In genomic region chr15:65532738-65533051, GRCh38 we compare ENCODE assay signal across 11 cellular contexts. TPM values are rescaled to one million over a fixed set of nuclear protein-coding genes. Genes with fewer than 3 reads are reported as not detected.
A peak's percentile ranks its signal among the peaks of the same experiment; 100 is the strongest.
DNase-seq lines count a peak whose midpoint lies in the region; ATAC-seq and TF ChIP-seq lines count a peak whose summit lies in the region.
"Had no signal": no experiment of that assay in that cellular context is flagged by ENCODE, and none has a peak within 500 bp of the region (broad histone marks: within the 10 kb centered on the region; RNA-seq: fewer than 3 reads in every experiment).

No MANE protein-coding gene starts in this region.

- no peaks in the 10 kb centered on the region for H3K9me2 ChIP-seq in HCT116 (ENCODE audit: insufficient read depth)

- no peak for DNase-seq in HCT116 (ENCODE audit: low read depth, low spot score)
- peak; percentile 71 for DNase-seq in RKO (ENCODE audit: low spot score)
- DNase-seq in gastrocnemius medialis = no peak
- no peak for DNase-seq in MV-4-11 (lab: John Stamatoyannopoulos, UW)
- DNase-seq in NCI-H2171 treated with DMSO at 0.1 percent for 48 hours (lab: John Stamatoyannopoulos, UW) = no peak
- no peak for DNase-seq in NCI-H2196 (lab: John Stamatoyannopoulos, UW; ENCODE audit: unreplicated experiment)
- DNase-seq: activated B cell treated with CpG ODN at 0.5 μM for 24 hours; NCI-H446 treated with DMSO at 0.1 percent for 48 hours; stimulated activated naive CD4-positive, alpha-beta T cell had no signal

- POLR2A ChIA-PET in HCT116 (lab: Charles Lee) = no interaction called here

- intact Hi-C loops in HCT116 (cut with micrococcal nuclease) (no loop called here), gastrocnemius medialis (cut with DNase I; ENCODE audit: low total_unique reads) (no loop called here)

- H2AFZ ChIP-seq in HCT116 (ENCODE audit: low read depth, low read length, poor library complexity, severe bottlenecking) = no peak overlapping the region

- H4K20me1 ChIP-seq in HCT116 (ENCODE audit: insufficient read depth) = peaks cover 7% of the 10 kb centered on the region; the same call in 1 of the 2 replicates

- H3K9me3 ChIP-seq in HCT116 (ENCODE audit: control insufficient read depth in 1 of 2, insufficient read depth in 1 of 2, low read depth in 1 of 2, low read length in 2 of 2) = no peaks in the 10 kb centered on the region
- H3K9me3 ChIP-seq in gastrocnemius medialis = no peaks in the 10 kb centered on the region
- H3K9me3 ChIP-seq: right lobe of liver had no signal

- no peak for TF ChIP-seq RAD21 in HCT116 (IDR thresholded peaks at IDR 0.05; ENCODE audit: low read depth)

- no peak for TF ChIP-seq CTCF in HCT116 (IDR thresholded peaks at IDR 0.05 in 2 of 3, conservative IDR thresholded peaks at IDR 0.05 in 1 of 3; ENCODE audit: borderline replicate concordance in 1 of 3, insufficient read depth in 1 of 3, low read depth in 2 of 3, low read length in 2 of 3)
- TF ChIP-seq CTCF in gastrocnemius medialis (IDR thresholded peaks at IDR 0.05 in 4 of 5, conservative IDR thresholded peaks at IDR 0.05 in 1 of 5) = no peak

- H3K36me3 ChIP-seq in HCT116 (ENCODE audit: control insufficient read depth in 1 of 2, insufficient read depth in 2 of 2, low read length in 2 of 2) = 0 out of 4 replicates have a peak, but pooled peaks cover 0 to 2% of the 10 kb centered on the region in 2 experiments
- H3K36me3 ChIP-seq in gastrocnemius medialis = no peaks in the 10 kb centered on the region
- H3K36me3 ChIP-seq: right lobe of liver had no signal

- peaks cover 74% of the 10 kb centered on the region for H3K79me2 ChIP-seq in HCT116 (ENCODE audit: insufficient read depth, low read length)

- CTCF ChIA-PET in HCT116 (lab: Charles Lee) = no interaction called here

- H3K4me2 ChIP-seq in HCT116 (ENCODE audit: low read length) = peak overlapping the region; percentile 0; the same call in 1 of the 2 replicates

- H3K27me3 ChIP-seq in HCT116 (ENCODE audit: insufficient read depth, low read length) (no peaks in the 10 kb centered on the region), gastrocnemius medialis (no peaks in the 10 kb centered on the region)
- H3K27me3 ChIP-seq: right lobe of liver had no signal

- TF ChIP-seq POLR2A in HCT116 (IDR thresholded peaks at IDR 0.05; ENCODE audit: borderline replicate concordance, extremely low read depth, insufficient read depth, insufficient read length) (no peak), gastrocnemius medialis (IDR thresholded peaks at IDR 0.05) (no peak)

- no peak overlapping the region for H3K9ac ChIP-seq in HCT116 (ENCODE audit: low read length)

- BruUV-seq in HCT116 (replicated peaks; lab: Mats Ljungman, UMichigan) = no TSS peak

- ATAC-seq in HCT116 (no peak), esophagus mucosa (peak; percentile 53), gastrocnemius medialis (no peak)

- H3K4me1 ChIP-seq in HCT116 (ENCODE audit: control insufficient read depth in 1 of 2, insufficient read depth in 2 of 2, low read length in 2 of 2) = peaks cover 16 to 32% of the 10 kb centered on the region in 2 experiments; a peak in 3 of 4 replicates
- peaks cover 18 to 20% of the 10 kb centered on the region in 2 donors for H3K4me1 ChIP-seq in gastrocnemius medialis

- H3K4me3 ChIP-seq in HCT116 (replicated peaks in 1 of 2; ENCODE audit: low read depth in 1 of 2, low read length in 2 of 2) (no peak overlapping the region), gastrocnemius medialis (no peak overlapping the region)

- RAD21 ChIA-PET in HCT116 (lab: Charles Lee; ENCODE audit: low non-redundant PET in 1 of 2, low total read pairs in 2 of 2, uncharacterized antibody in 2 of 2, unreplicated experiment in 2 of 2) = no interaction called here

- no peak overlapping the region for H3K27ac ChIP-seq in HCT116 (ENCODE audit: low read depth, low read length)
- peak overlapping the region in 3 of 4 donors; percentile 2 to 47 (median 28) for H3K27ac ChIP-seq in gastrocnemius medialis

- in situ Hi-C loops in gastrocnemius medialis (cut with MboI; ENCODE audit: low sequenced_read_pairs in 4 of 4) = no loop called here

TF ChIP-seq in HCT116, 20 proteins besides CTCF, POLR2A, EP300 and RAD21:
- TF ChIP-seq, protein P1, sequence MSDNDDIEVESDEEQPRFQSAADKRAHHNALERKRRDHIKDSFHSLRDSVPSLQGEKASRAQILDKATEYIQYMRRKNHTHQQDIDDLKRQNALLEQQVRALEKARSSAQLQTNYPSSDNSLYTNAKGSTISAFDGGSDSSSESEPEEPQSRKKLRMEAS (IDR thresholded peaks at IDR 0.05) = no peak
- TF ChIP-seq ELF1 (IDR thresholded peaks at IDR 0.05; ENCODE audit: borderline replicate concordance, low read depth) = no peak
- no peak for TF ChIP-seq JUND (IDR thresholded peaks at IDR 0.05)
- TF ChIP-seq EGR1 (IDR thresholded peaks at IDR 0.05; ENCODE audit: low read depth) = no peak
- TF ChIP-seq SP1 (IDR thresholded peaks at IDR 0.05; ENCODE audit: low read depth) = no peak
- TF ChIP-seq, protein P2, sequence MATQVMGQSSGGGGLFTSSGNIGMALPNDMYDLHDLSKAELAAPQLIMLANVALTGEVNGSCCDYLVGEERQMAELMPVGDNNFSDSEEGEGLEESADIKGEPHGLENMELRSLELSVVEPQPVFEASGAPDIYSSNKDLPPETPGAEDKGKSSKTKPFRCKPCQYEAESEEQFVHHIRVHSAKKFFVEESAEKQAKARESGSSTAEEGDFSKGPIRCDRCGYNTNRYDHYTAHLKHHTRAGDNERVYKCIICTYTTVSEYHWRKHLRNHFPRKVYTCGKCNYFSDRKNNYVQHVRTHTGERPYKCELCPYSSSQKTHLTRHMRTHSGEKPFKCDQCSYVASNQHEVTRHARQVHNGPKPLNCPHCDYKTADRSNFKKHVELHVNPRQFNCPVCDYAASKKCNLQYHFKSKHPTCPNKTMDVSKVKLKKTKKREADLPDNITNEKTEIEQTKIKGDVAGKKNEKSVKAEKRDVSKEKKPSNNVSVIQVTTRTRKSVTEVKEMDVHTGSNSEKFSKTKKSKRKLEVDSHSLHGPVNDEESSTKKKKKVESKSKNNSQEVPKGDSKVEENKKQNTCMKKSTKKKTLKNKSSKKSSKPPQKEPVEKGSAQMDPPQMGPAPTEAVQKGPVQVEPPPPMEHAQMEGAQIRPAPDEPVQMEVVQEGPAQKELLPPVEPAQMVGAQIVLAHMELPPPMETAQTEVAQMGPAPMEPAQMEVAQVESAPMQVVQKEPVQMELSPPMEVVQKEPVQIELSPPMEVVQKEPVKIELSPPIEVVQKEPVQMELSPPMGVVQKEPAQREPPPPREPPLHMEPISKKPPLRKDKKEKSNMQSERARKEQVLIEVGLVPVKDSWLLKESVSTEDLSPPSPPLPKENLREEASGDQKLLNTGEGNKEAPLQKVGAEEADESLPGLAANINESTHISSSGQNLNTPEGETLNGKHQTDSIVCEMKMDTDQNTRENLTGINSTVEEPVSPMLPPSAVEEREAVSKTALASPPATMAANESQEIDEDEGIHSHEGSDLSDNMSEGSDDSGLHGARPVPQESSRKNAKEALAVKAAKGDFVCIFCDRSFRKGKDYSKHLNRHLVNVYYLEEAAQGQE (IDR thresholded peaks at IDR 0.05; ENCODE audit: low read depth) = no peak
- no peak for TF ChIP-seq YY1 (IDR thresholded peaks at IDR 0.05; ENCODE audit: extremely low read depth, insufficient replicate concordance, low read depth, low read length)
- TF ChIP-seq TCF7L2 (IDR thresholded peaks at IDR 0.05; ENCODE audit: borderline replicate concordance, extremely low read depth, insufficient read depth, insufficient read length) = no peak
- TF ChIP-seq POLR2AphosphoS5 (IDR thresholded peaks at IDR 0.05; ENCODE audit: low read depth, low read length) = no peak
- TF ChIP-seq, protein P3, sequence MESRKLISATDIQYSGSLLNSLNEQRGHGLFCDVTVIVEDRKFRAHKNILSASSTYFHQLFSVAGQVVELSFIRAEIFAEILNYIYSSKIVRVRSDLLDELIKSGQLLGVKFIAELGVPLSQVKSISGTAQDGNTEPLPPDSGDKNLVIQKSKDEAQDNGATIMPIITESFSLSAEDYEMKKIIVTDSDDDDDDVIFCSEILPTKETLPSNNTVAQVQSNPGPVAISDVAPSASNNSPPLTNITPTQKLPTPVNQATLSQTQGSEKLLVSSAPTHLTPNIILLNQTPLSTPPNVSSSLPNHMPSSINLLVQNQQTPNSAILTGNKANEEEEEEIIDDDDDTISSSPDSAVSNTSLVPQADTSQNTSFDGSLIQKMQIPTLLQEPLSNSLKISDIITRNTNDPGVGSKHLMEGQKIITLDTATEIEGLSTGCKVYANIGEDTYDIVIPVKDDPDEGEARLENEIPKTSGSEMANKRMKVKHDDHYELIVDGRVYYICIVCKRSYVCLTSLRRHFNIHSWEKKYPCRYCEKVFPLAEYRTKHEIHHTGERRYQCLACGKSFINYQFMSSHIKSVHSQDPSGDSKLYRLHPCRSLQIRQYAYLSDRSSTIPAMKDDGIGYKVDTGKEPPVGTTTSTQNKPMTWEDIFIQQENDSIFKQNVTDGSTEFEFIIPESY (IDR thresholded peaks at IDR 0.05; ENCODE audit: extremely low read depth, insufficient replicate concordance, low read length) = no peak
- TF ChIP-seq EZH2 (IDR thresholded peaks at IDR 0.05) = no peak
- no peak for TF ChIP-seq CEBPB (IDR thresholded peaks at IDR 0.05; ENCODE audit: low read depth)
- no peak for TF ChIP-seq CBX3 (IDR thresholded peaks at IDR 0.05; ENCODE audit: low read depth)
- TF ChIP-seq FOSL1 (IDR thresholded peaks at IDR 0.05; ENCODE audit: low read depth) = no peak

RNA-seq across cellular contexts. Expression of gene HACD3, which starts 2.4 kb away (rescaled TPM):
- total RNA-seq in HCT116 (2021; ENCODE audit: unreplicated experiment) = 57.5 TPM
- polyA plus RNA-seq in HCT116 (2012) = 30.0 and 39.1 TPM in 2 replicates
- total RNA-seq in esophagus mucosa = 17.4 TPM
- total RNA-seq in gastrocnemius medialis = 1 to 10 TPM; 4.5 to 9.5 (median 6.5) TPM

RNA-seq across cellular contexts. Expression of gene DPP8, which starts 15.2 kb away (rescaled TPM):
- 27.1 TPM for total RNA-seq in HCT116 (2021; ENCODE audit: unreplicated experiment)
- polyA plus RNA-seq in HCT116 (2012) = 11.7 and 15.1 TPM in 2 replicates
- 18.2 TPM for total RNA-seq in esophagus mucosa
- 10 to 100 TPM; 36.9 to 76.6 (median 48.0) TPM for total RNA-seq in gastrocnemius medialis
